ENCODE assay signal across 1 cellular context in the genomic region with DNA sequence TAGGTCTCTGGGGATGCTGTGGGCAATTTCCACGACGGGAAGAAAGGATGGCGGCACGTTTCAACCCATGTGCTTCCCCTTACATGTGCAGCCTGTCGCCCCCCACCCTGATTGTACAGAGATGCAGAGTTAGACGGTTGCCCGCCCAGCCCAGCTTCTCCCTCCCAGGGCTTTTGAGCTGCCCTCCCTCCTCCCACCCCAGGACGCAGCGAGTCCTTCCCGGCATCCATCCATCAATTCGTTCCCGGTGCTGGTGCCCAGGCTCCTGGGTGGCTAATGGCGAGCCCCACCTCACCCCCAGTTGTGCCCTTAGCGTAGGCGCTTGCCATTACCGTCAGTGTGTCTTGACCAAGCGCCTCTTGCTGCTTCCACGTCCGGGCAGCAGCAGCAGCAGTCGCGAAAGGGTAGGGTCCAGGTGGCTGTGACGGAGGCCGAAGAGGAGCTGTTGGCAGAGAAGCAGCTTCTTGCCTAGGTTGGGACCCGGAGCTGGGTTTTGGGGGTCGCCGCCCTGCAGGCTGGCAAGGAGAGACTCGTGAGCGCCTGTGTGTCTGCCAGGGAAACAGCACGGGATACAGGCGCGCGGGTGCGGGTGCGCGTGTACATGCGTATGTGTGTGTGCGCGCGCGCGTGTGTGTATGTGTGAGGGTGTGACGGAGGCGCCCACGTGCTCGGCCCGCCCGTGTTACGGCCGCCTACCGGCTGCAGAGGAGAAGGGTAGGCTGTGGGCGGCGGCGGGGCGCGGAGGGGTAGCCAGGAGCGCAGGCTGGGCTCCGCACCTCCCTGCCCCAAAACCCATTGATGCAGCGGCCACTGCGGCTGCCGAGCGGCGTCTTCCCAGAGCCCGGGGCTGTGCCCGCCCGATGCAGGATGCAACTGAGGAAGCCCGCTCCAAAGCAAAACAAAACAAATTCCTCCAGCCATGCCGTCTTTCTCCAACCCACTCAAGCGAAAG.
A peak's percentile ranks its signal among the peaks of the same experiment; 100 is the strongest.
TF ChIP-seq lines count a peak whose summit lies in the region.

A gene (minus strand): TSS at position 609 of the 952 bp plus-strand sequence. CDS start 20,679 bp downstream, outside the sequence.

TF ChIP-seq in HEK293, 187 proteins besides CTCF, POLR2A, EP300 and RAD21 (continued from another document):
- TF ChIP-seq, protein P1, sequence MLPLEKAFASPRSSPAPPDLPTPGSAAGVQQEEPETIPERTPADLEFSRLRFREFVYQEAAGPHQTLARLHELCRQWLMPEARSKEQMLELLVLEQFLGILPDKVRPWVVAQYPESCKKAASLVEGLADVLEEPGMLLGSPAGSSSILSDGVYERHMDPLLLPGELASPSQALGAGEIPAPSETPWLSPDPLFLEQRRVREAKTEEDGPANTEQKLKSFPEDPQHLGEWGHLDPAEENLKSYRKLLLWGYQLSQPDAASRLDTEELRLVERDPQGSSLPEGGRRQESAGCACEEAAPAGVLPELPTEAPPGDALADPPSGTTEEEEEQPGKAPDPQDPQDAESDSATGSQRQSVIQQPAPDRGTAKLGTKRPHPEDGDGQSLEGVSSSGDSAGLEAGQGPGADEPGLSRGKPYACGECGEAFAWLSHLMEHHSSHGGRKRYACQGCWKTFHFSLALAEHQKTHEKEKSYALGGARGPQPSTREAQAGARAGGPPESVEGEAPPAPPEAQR (tag by site-specific recombination; IDR thresholded peaks at IDR 0.05): no peak
- TF ChIP-seq KLF10 (tag by site-specific recombination; IDR thresholded peaks at IDR 0.05) (peak; percentile 83), ZNF600 (tag by site-specific recombination; IDR thresholded peaks at IDR 0.05) (peak; percentile 64; the same call in 1 of the 2 replicates), ZNF843 (tag by site-specific recombination; IDR thresholded peaks at IDR 0.05) (peak; percentile 50; the same call in 1 of the 2 replicates), ZNF776 (tag by site-specific recombination; IDR thresholded peaks at IDR 0.05; ENCODE audit: borderline replicate concordance) (no peak), ZNF2 (tag by site-specific recombination; IDR thresholded peaks at IDR 0.05) (peak; percentile 76; the same call in 1 of the 2 replicates), ZNF660 (tag by site-specific recombination; IDR thresholded peaks at IDR 0.05) (0 out of 2 replicates have a peak, but pooled peaks have one; percentile 31), ZNF777 (tag by site-specific recombination; IDR thresholded peaks at IDR 0.05; ENCODE audit: borderline replicate concordance) (0 out of 2 replicates have a peak, but pooled peaks have one; percentile 38), ZNF175 (tag by site-specific recombination; IDR thresholded peaks at IDR 0.05) (no peak), ZNF366 (tag by site-specific recombination; conservative IDR thresholded peaks at IDR 0.05) (peak; percentile 30; the same call in 1 of the 2 replicates), ZNF133 (tag by site-specific recombination; IDR thresholded peaks at IDR 0.05) (no peak), KLF8 (tag by site-specific recombination; IDR thresholded peaks at IDR 0.05) (peak; percentile 94), WT1 (tag by site-specific recombination; IDR thresholded peaks at IDR 0.05) (peak; percentile 55; the same call in 1 of the 2 replicates), ZBTB8A (tag by site-specific recombination; IDR thresholded peaks at IDR 0.05) (peak; percentile 89), KLF9 (tag by site-specific recombination; IDR thresholded peaks at IDR 0.05; ENCODE audit: low read depth) (peak; percentile 87), ZNF48 (tag by site-specific recombination; IDR thresholded peaks at IDR 0.05) (no peak), OSR2 (tag by site-specific recombination; IDR thresholded peaks at IDR 0.05) (peak; percentile 19; the same call in 1 of the 2 replicates), ZNF658 (tag by site-specific recombination; IDR thresholded peaks at IDR 0.05) (no peak), ZNF211 (tag by site-specific recombination; IDR thresholded peaks at IDR 0.05; ENCODE audit: low read depth) (no peak), ZNF138 (tag by site-specific recombination; IDR thresholded peaks at IDR 0.05; ENCODE audit: borderline replicate concordance) (no peak), ZNF785 (tag by site-specific recombination; IDR thresholded peaks at IDR 0.05) (0 out of 2 replicates have a peak, but pooled peaks have one; percentile 89), ZEB2 (tag by site-specific recombination; IDR thresholded peaks at IDR 0.05) (peak; percentile 50; the same call in 1 of the 2 replicates), ZNF621 (tag by site-specific recombination; IDR thresholded peaks at IDR 0.05) (no peak)
- TF ChIP-seq, protein P2, sequence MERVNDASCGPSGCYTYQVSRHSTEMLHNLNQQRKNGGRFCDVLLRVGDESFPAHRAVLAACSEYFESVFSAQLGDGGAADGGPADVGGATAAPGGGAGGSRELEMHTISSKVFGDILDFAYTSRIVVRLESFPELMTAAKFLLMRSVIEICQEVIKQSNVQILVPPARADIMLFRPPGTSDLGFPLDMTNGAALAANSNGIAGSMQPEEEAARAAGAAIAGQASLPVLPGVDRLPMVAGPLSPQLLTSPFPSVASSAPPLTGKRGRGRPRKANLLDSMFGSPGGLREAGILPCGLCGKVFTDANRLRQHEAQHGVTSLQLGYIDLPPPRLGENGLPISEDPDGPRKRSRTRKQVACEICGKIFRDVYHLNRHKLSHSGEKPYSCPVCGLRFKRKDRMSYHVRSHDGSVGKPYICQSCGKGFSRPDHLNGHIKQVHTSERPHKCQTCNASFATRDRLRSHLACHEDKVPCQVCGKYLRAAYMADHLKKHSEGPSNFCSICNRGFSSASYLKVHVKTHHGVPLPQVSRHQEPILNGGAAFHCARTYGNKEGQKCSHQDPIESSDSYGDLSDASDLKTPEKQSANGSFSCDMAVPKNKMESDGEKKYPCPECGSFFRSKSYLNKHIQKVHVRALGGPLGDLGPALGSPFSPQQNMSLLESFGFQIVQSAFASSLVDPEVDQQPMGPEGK (tag by site-specific recombination; IDR thresholded peaks at IDR 0.05): peak; percentile 73
- TF ChIP-seq, protein P3, sequence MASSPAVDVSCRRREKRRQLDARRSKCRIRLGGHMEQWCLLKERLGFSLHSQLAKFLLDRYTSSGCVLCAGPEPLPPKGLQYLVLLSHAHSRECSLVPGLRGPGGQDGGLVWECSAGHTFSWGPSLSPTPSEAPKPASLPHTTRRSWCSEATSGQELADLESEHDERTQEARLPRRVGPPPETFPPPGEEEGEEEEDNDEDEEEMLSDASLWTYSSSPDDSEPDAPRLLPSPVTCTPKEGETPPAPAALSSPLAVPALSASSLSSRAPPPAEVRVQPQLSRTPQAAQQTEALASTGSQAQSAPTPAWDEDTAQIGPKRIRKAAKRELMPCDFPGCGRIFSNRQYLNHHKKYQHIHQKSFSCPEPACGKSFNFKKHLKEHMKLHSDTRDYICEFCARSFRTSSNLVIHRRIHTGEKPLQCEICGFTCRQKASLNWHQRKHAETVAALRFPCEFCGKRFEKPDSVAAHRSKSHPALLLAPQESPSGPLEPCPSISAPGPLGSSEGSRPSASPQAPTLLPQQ (tag by site-specific recombination; IDR thresholded peaks at IDR 0.05): peak; percentile 80
- TF ChIP-seq, protein P4, sequence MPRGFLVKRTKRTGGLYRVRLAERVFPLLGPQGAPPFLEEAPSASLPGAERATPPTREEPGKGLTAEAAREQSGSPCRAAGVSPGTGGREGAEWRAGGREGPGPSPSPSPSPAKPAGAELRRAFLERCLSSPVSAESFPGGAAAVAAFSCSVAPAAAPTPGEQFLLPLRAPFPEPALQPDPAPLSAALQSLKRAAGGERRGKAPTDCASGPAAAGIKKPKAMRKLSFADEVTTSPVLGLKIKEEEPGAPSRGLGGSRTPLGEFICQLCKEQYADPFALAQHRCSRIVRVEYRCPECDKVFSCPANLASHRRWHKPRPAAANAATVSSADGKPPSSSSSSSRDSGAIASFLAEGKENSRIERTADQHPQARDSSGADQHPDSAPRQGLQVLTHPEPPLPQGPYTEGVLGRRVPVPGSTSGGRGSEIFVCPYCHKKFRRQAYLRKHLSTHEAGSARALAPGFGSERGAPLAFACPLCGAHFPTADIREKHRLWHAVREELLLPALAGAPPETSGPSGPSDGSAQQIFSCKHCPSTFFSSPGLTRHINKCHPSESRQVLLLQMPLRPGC (tag by site-specific recombination; IDR thresholded peaks at IDR 0.05): peak; percentile 31; the same call in 1 of the 2 replicates
- TF ChIP-seq, protein P5, sequence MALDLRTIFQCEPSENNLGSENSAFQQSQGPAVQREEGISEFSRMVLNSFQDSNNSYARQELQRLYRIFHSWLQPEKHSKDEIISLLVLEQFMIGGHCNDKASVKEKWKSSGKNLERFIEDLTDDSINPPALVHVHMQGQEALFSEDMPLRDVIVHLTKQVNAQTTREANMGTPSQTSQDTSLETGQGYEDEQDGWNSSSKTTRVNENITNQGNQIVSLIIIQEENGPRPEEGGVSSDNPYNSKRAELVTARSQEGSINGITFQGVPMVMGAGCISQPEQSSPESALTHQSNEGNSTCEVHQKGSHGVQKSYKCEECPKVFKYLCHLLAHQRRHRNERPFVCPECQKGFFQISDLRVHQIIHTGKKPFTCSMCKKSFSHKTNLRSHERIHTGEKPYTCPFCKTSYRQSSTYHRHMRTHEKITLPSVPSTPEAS (tag by site-specific recombination; IDR thresholded peaks at IDR 0.05): peak; percentile 90
- TF ChIP-seq, protein P6, sequence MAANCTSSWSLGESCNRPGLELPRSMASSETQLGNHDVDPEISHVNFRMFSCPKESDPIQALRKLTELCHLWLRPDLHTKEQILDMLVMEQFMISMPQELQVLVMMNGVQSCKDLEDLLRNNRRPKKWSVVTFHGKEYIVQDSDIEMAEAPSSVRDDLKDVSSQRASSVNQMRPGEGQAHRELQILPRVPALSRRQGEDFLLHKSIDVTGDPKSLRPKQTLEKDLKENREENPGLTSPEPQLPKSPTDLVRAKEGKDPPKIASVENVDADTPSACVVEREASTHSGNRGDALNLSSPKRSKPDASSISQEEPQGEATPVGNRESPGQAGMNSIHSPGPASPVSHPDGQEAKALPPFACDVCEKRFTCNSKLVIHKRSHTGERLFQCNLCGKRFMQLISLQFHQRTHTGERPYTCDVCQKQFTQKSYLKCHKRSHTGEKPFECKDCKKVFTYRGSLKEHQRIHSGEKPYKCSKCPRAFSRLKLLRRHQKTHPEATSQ (tag by site-specific recombination; IDR thresholded peaks at IDR 0.05): peak; percentile 55; the same call in 1 of the 2 replicates
- TF ChIP-seq, protein P7, sequence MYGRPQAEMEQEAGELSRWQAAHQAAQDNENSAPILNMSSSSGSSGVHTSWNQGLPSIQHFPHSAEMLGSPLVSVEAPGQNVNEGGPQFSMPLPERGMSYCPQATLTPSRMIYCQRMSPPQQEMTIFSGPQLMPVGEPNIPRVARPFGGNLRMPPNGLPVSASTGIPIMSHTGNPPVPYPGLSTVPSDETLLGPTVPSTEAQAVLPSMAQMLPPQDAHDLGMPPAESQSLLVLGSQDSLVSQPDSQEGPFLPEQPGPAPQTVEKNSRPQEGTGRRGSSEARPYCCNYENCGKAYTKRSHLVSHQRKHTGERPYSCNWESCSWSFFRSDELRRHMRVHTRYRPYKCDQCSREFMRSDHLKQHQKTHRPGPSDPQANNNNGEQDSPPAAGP (tag by site-specific recombination; IDR thresholded peaks at IDR 0.05): peak; percentile 75
